Comparison of ENCODE assay signal across 25 cellular contexts in genomic region chr4:5118091-5118786, GRCh38.
DNase-seq lines count a peak whose midpoint lies in the region; ATAC-seq, FAIRE-seq and TF ChIP-seq lines count a peak whose summit lies in the region.
"Had no signal": no experiment of that assay in that cellular context is flagged by ENCODE, and none has a peak within 500 bp of the region (broad histone marks: within the 10 kb centered on the region; RNA-seq: fewer than 3 reads in every experiment).

No MANE protein-coding gene starts in this region.

- no peaks in the 10 kb centered on the region for H3K36me3 Mint-ChIP-seq in astrocyte (ENCODE audit: low read depth, unreplicated experiment)
- H3K36me3 Mint-ChIP-seq: CD14-positive monocyte, T-cell had no signal

- H2AK5ac ChIP-seq in IMR-90 (ENCODE audit: low read depth, low read length) = peak overlapping the region; percentile 73; the same call in 1 of the 2 replicates
- peak overlapping the region; percentile 41 for H2AK5ac ChIP-seq in mesenchymal stem cell (ENCODE audit: low read length, severe bottlenecking)

- H3K9ac ChIP-seq in IMR-90 (ENCODE audit: low read depth, low read length) (no peak overlapping the region), astrocyte (ENCODE audit: low read length) (no peak overlapping the region), mesenchymal stem cell (ENCODE audit: low read length) (no peak overlapping the region)
- H3K9ac ChIP-seq: SK-N-SH had no signal

- H3K4me1 ChIP-seq in IMR-90 (ENCODE audit: control insufficient read depth, insufficient read depth, low read length) (peaks cover 14% of the 10 kb centered on the region), astrocyte (ENCODE audit: insufficient read depth, low read length) (peaks cover 13% of the 10 kb centered on the region), mesenchymal stem cell (ENCODE audit: control insufficient read depth, insufficient read depth, low read depth, low read length) (peaks cover 14% of the 10 kb centered on the region)

- peak; percentile 27 for DNase-seq in Daoy (ENCODE audit: low read depth)
- no peak for DNase-seq in IMR-90
- no peak for DNase-seq in astrocyte (ENCODE audit: low read depth)
- DNase-seq in mesenchymal stem cell = no peak
- DNase-seq in erythroblast (lab: John Stamatoyannopoulos, UW) = no peak
- DNase-seq in NCI-H146 treated with DMSO at 0.1 percent for 48 hours (lab: John Stamatoyannopoulos, UW; ENCODE audit: unreplicated experiment) = no peak
- DNase-seq: ACHN, H9, Kasumi-1, MM.1S, NCI-H1092, NCI-H1436 treated with DMSO at 0.1 percent for 48 hours, NCI-H2029 treated with DMSO at 0.1 percent for 48 hours, NCI-H2171 treated with DMSO at 0.1 percent for 48 hours, NCI-H446 treated with DMSO at 0.1 percent for 48 hours, NCI-H748 treated with DMSO at 0.1 percent for 48 hours, OCI-M1, RPMI8226, SHP77 treated with DMSO at 0.1 percent for 48 hours, SK-N-SH, T-cell had no signal

- ATAC-seq in IMR-90 (ENCODE audit: low read depth) (no peak), HG03342 (IDR thresholded peaks at IDR 0.05; ENCODE audit: unreplicated experiment) (no peak)
- ATAC-seq: T-cell had no signal

- TF ChIP-seq CTCF in IMR-90 (conservative IDR thresholded peaks at IDR 0.05; ENCODE audit: low read depth, low read length) = no peak
- TF ChIP-seq CTCF in astrocyte (IDR thresholded peaks at IDR 0.05; ENCODE audit: insufficient read depth, low read depth, low read length) = no peak

- no peak overlapping the region for H3K4me3 Mint-ChIP-seq in astrocyte (ENCODE audit: unreplicated experiment)
- H3K4me3 Mint-ChIP-seq: CD14-positive monocyte, H9, T-cell had no signal

- dilution Hi-C loops in IMR-90 (cut with HindIII; ENCODE audit: low sequenced_read_pairs, unreplicated experiment) = no loop called here

- H2BK5ac ChIP-seq in IMR-90 (ENCODE audit: low read depth, low read length, poor library complexity, severe bottlenecking) = no peak overlapping the region
- H2BK5ac ChIP-seq in mesenchymal stem cell (ENCODE audit: low read depth, low read length, poor library complexity, severe bottlenecking) = no peak overlapping the region

- POLR2A ChIA-PET in IMR-90 (lab: Charles Lee; ENCODE audit: unreplicated experiment) = no interaction called here

- H3K9me1 ChIP-seq in IMR-90 (ENCODE audit: insufficient read depth, low read length) = peaks cover 12% of the 10 kb centered on the region

- BruUV-seq in IMR-90 (replicated peaks; lab: Mats Ljungman, UMichigan) = no TSS peak

- peak overlapping the region; percentile 21; the same call in 1 of the 3 replicates for H2BK15ac ChIP-seq in IMR-90 (ENCODE audit: low read depth, low read length)
- no peak overlapping the region for H2BK15ac ChIP-seq in mesenchymal stem cell (ENCODE audit: low read depth, poor library complexity, severe bottlenecking)

- H3K27me3 ChIP-seq in IMR-90 (ENCODE audit: control insufficient read depth, insufficient read depth, low read length) = no peaks in the 10 kb centered on the region
- H3K27me3 ChIP-seq in astrocyte (ENCODE audit: insufficient read depth, low read length) = no peaks in the 10 kb centered on the region
- no peaks in the 10 kb centered on the region for H3K27me3 ChIP-seq in mesenchymal stem cell (ENCODE audit: control insufficient read depth in 1 of 2, insufficient read depth in 1 of 2, low read length in 2 of 2)

- peak overlapping the region; percentile 52 for H2AK9ac ChIP-seq in IMR-90 (replicated peaks; ENCODE audit: low read depth, low read length, poor library complexity)

- 94% methylated on average over 4 of the region's 6 CpGs; no CpG with 5 or more reads in 1 of the 2 experiments for WGBS in IMR-90 (ENCODE audit: extremely low coverage in 2 of 2, insufficient read length in 1 of 2), 2 experiments
- 87% methylated on average over 6 of the region's 6 CpGs for WGBS in mesenchymal stem cell

- H3K79me1 ChIP-seq in IMR-90 (ENCODE audit: low read depth in 1 of 2, low read length in 2 of 2) (peaks cover 0 to 33% of the 10 kb centered on the region in 2 experiments; a peak in 2 of 4 replicates), mesenchymal stem cell (replicated peaks; ENCODE audit: low read length, poor library complexity, severe bottlenecking) (peaks cover 11% of the 10 kb centered on the region)

- in situ Hi-C loops in IMR-90 (cut with MboI; ENCODE audit: low sequenced_read_pairs) = no loop called here

- no peak for TF ChIP-seq RAD21 in IMR-90 (IDR thresholded peaks at IDR 0.05; ENCODE audit: low read length)

- H3K14ac ChIP-seq in IMR-90 (replicated peaks; ENCODE audit: low read depth, low read length) (no peak overlapping the region), mesenchymal stem cell (ENCODE audit: low read length in 2 of 2) (no peak overlapping the region)

- H2AFZ ChIP-seq in IMR-90 (replicated peaks; ENCODE audit: low read length, poor library complexity) (no peak overlapping the region), astrocyte (ENCODE audit: low read depth, low read length) (no peak overlapping the region), mesenchymal stem cell (ENCODE audit: low read depth, low read length) (no peak overlapping the region)

- no peaks in the 10 kb centered on the region for H3K79me2 ChIP-seq in astrocyte (ENCODE audit: insufficient read depth, low read length)

- peaks cover 9% of the 10 kb centered on the region for H3K27me3 Mint-ChIP-seq in astrocyte (ENCODE audit: low read depth, unreplicated experiment)
- H3K27me3 Mint-ChIP-seq: T-cell had no signal

- H2BK120ac ChIP-seq in IMR-90 (ENCODE audit: low read depth, low read length) (0 out of 2 replicates have a peak overlapping the region, but pooled peaks have one; percentile 33), mesenchymal stem cell (ENCODE audit: low read depth, low read length) (no peak overlapping the region)

- intact Hi-C loops in IMR-90 (cut with micrococcal nuclease) = no loop called here

- H3K18ac ChIP-seq in IMR-90 (ENCODE audit: low read depth, low read length) = no peak overlapping the region
- no peak overlapping the region for H3K18ac ChIP-seq in mesenchymal stem cell (ENCODE audit: low read depth in 1 of 2, low read length in 2 of 2)

- H3K4me2 ChIP-seq in IMR-90 (ENCODE audit: low read depth, low read length) (no peak overlapping the region), astrocyte (ENCODE audit: low read length) (no peak overlapping the region), mesenchymal stem cell (ENCODE audit: low read length, poor library complexity, severe bottlenecking) (no peak overlapping the region)
- H3K4me2 ChIP-seq: SK-N-SH had no signal

- H3K56ac ChIP-seq in IMR-90 (ENCODE audit: extremely low read depth, insufficient read depth, low read length) = no peak overlapping the region

- no peak overlapping the region for H2BK12ac ChIP-seq in mesenchymal stem cell (ENCODE audit: low read length in 2 of 2)

- no peak overlapping the region for H2BK20ac ChIP-seq in IMR-90 (ENCODE audit: low read depth, low read length)

- no peak overlapping the region for H3K23ac ChIP-seq in IMR-90 (ENCODE audit: low read depth, low read length)
- H3K23ac ChIP-seq in mesenchymal stem cell (ENCODE audit: low read length in 2 of 2) = no peak overlapping the region

- FAIRE-seq in astrocyte (lab: Jason Lieb, UNC) = no peak
- FAIRE-seq: GM12892 had no signal

- H4K5ac ChIP-seq in IMR-90 (ENCODE audit: low read depth, low read length) = no peak overlapping the region

- H3K27ac ChIP-seq in IMR-90 (ENCODE audit: insufficient read depth, low read length) (no peak overlapping the region), astrocyte (ENCODE audit: low read depth, low read length) (no peak overlapping the region), mesenchymal stem cell (ENCODE audit: low read length, poor library complexity, severe bottlenecking) (no peak overlapping the region)
- H3K27ac ChIP-seq: HL-60 had no signal

- H4K20me1 ChIP-seq in IMR-90 (ENCODE audit: insufficient read depth, low read length) = no peaks in the 10 kb centered on the region
- H4K20me1 ChIP-seq in astrocyte (ENCODE audit: insufficient read depth, low read length) = no peaks in the 10 kb centered on the region

- H3K4ac ChIP-seq in IMR-90 (ENCODE audit: low read depth, low read length) = 0 out of 2 replicates have a peak overlapping the region, but pooled peaks have one; percentile 29
- H3K4ac ChIP-seq in mesenchymal stem cell (ENCODE audit: low read depth in 1 of 2, low read length in 2 of 2) = no peak overlapping the region

- CTCF ChIA-PET in IMR-90 (lab: Yijun Ruan, JAX) = no interaction called here

- peak overlapping the region; percentile 11 for H3K27ac Mint-ChIP-seq in astrocyte (ENCODE audit: unreplicated experiment)
- H3K27ac Mint-ChIP-seq: H9, T-cell had no signal

- no peak overlapping the region for H4K8ac ChIP-seq in IMR-90 (ENCODE audit: low read depth in 2 of 2, low read length in 2 of 2)
- no peak overlapping the region for H4K8ac ChIP-seq in mesenchymal stem cell (ENCODE audit: low read length)

- H3K9me3 ChIP-seq in IMR-90 (ENCODE audit: control insufficient read depth, insufficient read depth, low read length) (no peaks in the 10 kb centered on the region), astrocyte (ENCODE audit: insufficient read depth, low read depth, low read length) (no peaks in the 10 kb centered on the region), mesenchymal stem cell (ENCODE audit: control insufficient read depth, low read length) (no peaks in the 10 kb centered on the region)
- H3K9me3 ChIP-seq: SK-N-SH had no signal

- peak overlapping the region; percentile 2; the same call in 1 of the 2 replicates for H4K91ac ChIP-seq in IMR-90 (ENCODE audit: insufficient read depth, low read depth, low read length)
- no peak overlapping the region for H4K91ac ChIP-seq in mesenchymal stem cell (ENCODE audit: low read length)

- peaks cover 2% of the 10 kb centered on the region for H3K9me3 Mint-ChIP-seq in astrocyte (ENCODE audit: unreplicated experiment)
- H3K9me3 Mint-ChIP-seq: H9 had no signal

- peaks cover 25% of the 10 kb centered on the region for H3K4me1 Mint-ChIP-seq in astrocyte (ENCODE audit: low read depth, unreplicated experiment)
- H3K4me1 Mint-ChIP-seq: CD14-positive monocyte, T-cell had no signal

- no peak for TF ChIP-seq POLR2A in IMR-90 (IDR thresholded peaks at IDR 0.05; ENCODE audit: low read depth, low read length)
- no peak for TF ChIP-seq POLR2A in erythroblast (IDR thresholded peaks at IDR 0.05; ENCODE audit: low read length)

- H3K36me3 ChIP-seq in IMR-90 (ENCODE audit: control insufficient read depth, insufficient read depth, low read length) (no peaks in the 10 kb centered on the region), astrocyte (ENCODE audit: insufficient read depth, low read length) (no peaks in the 10 kb centered on the region), mesenchymal stem cell (ENCODE audit: control insufficient read depth in 1 of 2, insufficient read depth in 2 of 2, low read depth in 1 of 2, low read length in 2 of 2) (peaks cover 0 to 6% of the 10 kb centered on the region in 2 experiments)

- H3K4me3 ChIP-seq in IMR-90 (ENCODE audit: insufficient read depth, low read depth, low read length) (no peak overlapping the region), astrocyte (ENCODE audit: insufficient read depth, low read depth, low read length) (no peak overlapping the region), mesenchymal stem cell (ENCODE audit: insufficient read depth in 1 of 2, low read depth in 1 of 2, low read length in 2 of 2) (no peak overlapping the region)

TF ChIP-seq in IMR-90, 13 proteins besides CTCF, POLR2A, EP300 and RAD21 (continues in another document):
- no peak for TF ChIP-seq MXI1 (IDR thresholded peaks at IDR 0.05; ENCODE audit: borderline replicate concordance, low read depth, low read length)
- TF ChIP-seq FOS (IDR thresholded peaks at IDR 0.05; ENCODE audit: low read depth, low read length) = no peak
